ENCODE assay signal across 14 cellular contexts in the genomic region with DNA sequence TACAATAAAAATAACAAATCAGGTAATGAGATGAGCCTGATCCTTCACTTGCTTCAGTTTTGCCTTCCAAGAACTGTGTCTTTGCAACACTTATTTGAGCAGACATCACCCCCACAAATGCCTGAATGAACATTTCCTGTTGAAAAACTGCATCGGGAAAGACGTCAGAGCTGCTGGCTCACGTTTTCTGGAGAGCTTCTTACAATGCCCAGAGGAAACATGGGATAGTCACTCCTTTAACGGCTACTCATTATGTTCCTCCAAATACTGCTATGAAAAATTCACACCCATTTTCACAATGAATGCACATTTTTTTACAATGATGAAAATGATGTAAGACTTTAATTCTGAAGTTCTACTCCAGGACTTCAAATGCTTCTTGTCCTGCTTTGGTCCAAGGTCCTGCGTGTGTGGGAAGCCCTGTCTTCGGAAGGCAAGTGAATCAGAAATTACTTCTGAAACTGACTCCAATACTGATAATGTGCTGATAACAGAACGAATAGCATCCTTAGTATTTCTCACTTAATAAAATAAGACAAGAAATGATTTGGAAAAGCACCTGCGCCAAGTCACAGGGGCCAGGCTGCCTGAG.
DNase-seq lines count a peak whose midpoint lies in the region; TF ChIP-seq lines count a peak whose summit lies in the region.
"Had no signal": no experiment of that assay in that cellular context is flagged by ENCODE, and none has a peak within 500 bp of the region (broad histone marks: within the 10 kb centered on the region; RNA-seq: fewer than 3 reads in every experiment).

No MANE protein-coding gene starts in this region.

- peak overlapping the region in 17 of 21 experiments; percentile 5 to 86 (median 68) for H3K27ac ChIP-seq in skin epidermis

- no peaks in the 10 kb centered on the region for H3K9me3 Mint-ChIP-seq in osteocyte (ENCODE audit: unreplicated experiment)
- H3K9me3 Mint-ChIP-seq: activated naive CD4-positive, alpha-beta T cell treated with anti-CD3 and anti-CD28 coated beads, Interleukin-2, amount 10 ng/mL, durations not matched to agents 7 days and 5 days; CD8-positive, alpha-beta T cell had no signal

- H3K36me3 Mint-ChIP-seq in osteocyte (ENCODE audit: unreplicated experiment), result no peaks in the 10 kb centered on the region
- H3K36me3 Mint-ChIP-seq: activated naive CD4-positive, alpha-beta T cell treated with anti-CD3 and anti-CD28 coated beads, Interleukin-2, amount 10 ng/mL, durations not matched to agents 7 days and 5 days; CD8-positive, alpha-beta T cell; naive B cell had no signal

- H3K27me3 Mint-ChIP-seq in osteocyte (ENCODE audit: unreplicated experiment), result peaks cover 7% of the 10 kb centered on the region

- peak; percentile 31 for DNase-seq in H4 (ENCODE audit: low spot score)
- DNase-seq in adipocyte (ENCODE audit: low read depth), result peak; percentile 66
- DNase-seq in foreskin fibroblast, result peak; percentile 65 to 77
- no peak for DNase-seq in D341Med (ENCODE audit: low spot score)
- no peak for DNase-seq in NAMALWA (ENCODE audit: low spot score)
- no peak for DNase-seq in NCI-H1092 treated with DMSO at 0.1 percent for 48 hours (lab: John Stamatoyannopoulos, UW)
- DNase-seq in osteocyte (ENCODE audit: extremely low spot score, unreplicated experiment), result no peak
- DNase-seq: activated naive CD4-positive, alpha-beta T cell treated with anti-CD3 and anti-CD28 coated beads, Interleukin-2, amount 10 ng/mL, durations not matched to agents 7 days and 5 days; CD8-positive, alpha-beta T cell; IMR-90; kidney; naive B cell; sigmoid colon had no signal

- TF ChIP-seq CTCF in foreskin fibroblast (IDR thresholded peaks at IDR 0.05; ENCODE audit: low read depth, low read length) (no peak), osteocyte (IDR thresholded peaks at IDR 0.05) (no peak)

- no peaks in the 10 kb centered on the region for H3K36me3 ChIP-seq in adipocyte (ENCODE audit: control insufficient read depth, insufficient read depth, low read length, severe bottlenecking)
- H3K36me3 ChIP-seq: sigmoid colon had no signal

- H3K27me3 ChIP-seq in adipocyte (replicated peaks; ENCODE audit: control insufficient read depth, insufficient read depth, low read length), result no peaks in the 10 kb centered on the region
- H3K27me3 ChIP-seq: sigmoid colon had no signal

- H3K4me3 ChIP-seq in adipocyte (ENCODE audit: low read length), result no peak overlapping the region
- H3K4me3 ChIP-seq in foreskin fibroblast (ENCODE audit: low read depth in 1 of 2, low read length in 2 of 2), result no peak overlapping the region
- H3K4me3 ChIP-seq in skin epidermis, result no peak overlapping the region
- H3K4me3 ChIP-seq: sigmoid colon had no signal

- no peak overlapping the region for H3K27ac Mint-ChIP-seq in osteocyte (ENCODE audit: unreplicated experiment)
- H3K27ac Mint-ChIP-seq: activated naive CD4-positive, alpha-beta T cell treated with anti-CD3 and anti-CD28 coated beads, Interleukin-2, amount 10 ng/mL, durations not matched to agents 7 days and 5 days; CD8-positive, alpha-beta T cell; naive B cell had no signal

- H3K9ac ChIP-seq in adipocyte (ENCODE audit: low read length), result no peak overlapping the region

- H3K4me1 Mint-ChIP-seq in osteocyte (ENCODE audit: unreplicated experiment), result peaks cover 22% of the 10 kb centered on the region
- H3K4me1 Mint-ChIP-seq: activated naive CD4-positive, alpha-beta T cell treated with anti-CD3 and anti-CD28 coated beads, Interleukin-2, amount 10 ng/mL, durations not matched to agents 7 days and 5 days; naive B cell had no signal

- H3K4me3 Mint-ChIP-seq in osteocyte (ENCODE audit: unreplicated experiment), result no peak overlapping the region
- H3K4me3 Mint-ChIP-seq: activated naive CD4-positive, alpha-beta T cell treated with anti-CD3 and anti-CD28 coated beads, Interleukin-2, amount 10 ng/mL, durations not matched to agents 7 days and 5 days; CD8-positive, alpha-beta T cell; naive B cell had no signal

- H3K9me3 ChIP-seq in adipocyte (ENCODE audit: control insufficient read depth, low read length), result no peaks in the 10 kb centered on the region
- H3K9me3 ChIP-seq: sigmoid colon had no signal

- peaks cover 19% of the 10 kb centered on the region for H3K4me1 ChIP-seq in adipocyte (ENCODE audit: control insufficient read depth, insufficient read depth, low read length)

Comparison
In these comparisons a context has a peak if more than half of its experiments do, and no peak if none do; other contexts are left out.
1. DNase-seq: peak in H4 (single experiment), adipocyte (single experiment) and foreskin fibroblast (2 of 2); none in D341Med (single experiment), NAMALWA (single experiment), NCI-H1092 treated with DMSO at 0.1 percent for 48 hours (single experiment) and osteocyte (single experiment).